ENCODE assay signal across 8 cellular contexts in the genomic region with DNA sequence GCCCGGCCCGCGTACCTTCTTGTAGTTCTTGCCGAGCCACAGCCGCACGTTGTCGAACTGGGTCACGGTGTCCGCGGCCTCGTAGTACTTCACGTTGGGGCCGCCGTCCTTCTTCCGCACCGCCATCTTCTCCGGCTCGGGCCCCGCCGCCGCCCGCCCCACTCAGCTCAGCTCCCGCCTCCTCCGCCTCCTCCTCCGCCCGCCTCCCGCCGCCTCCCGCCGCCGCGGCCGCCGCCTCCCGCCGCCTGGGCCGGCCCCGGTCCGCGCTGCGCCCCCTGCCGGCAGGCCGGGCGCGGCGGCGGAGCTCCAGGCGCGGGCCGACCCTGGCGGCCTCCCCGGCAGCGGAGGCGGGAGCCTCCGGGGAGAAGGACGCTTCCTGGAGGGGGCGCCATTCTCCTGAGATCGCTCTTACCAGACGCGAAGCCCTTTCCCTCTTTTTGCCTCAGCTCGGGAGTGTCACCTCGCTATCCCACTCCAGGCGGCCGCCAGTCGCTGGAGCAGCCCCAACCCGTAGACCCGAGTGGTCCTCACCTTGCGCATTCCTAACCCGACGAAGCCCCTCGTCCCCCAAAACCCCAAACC. TPM values are rescaled to one million over a fixed set of nuclear protein-coding genes. Genes with fewer than 3 reads are reported as not detected.
A peak's percentile ranks its signal among the peaks of the same experiment; 100 is the strongest.
DNase-seq lines count a peak whose midpoint lies in the region; ATAC-seq and TF ChIP-seq lines count a peak whose summit lies in the region.

Gene SMARCC2, minus strand, starts transcription at position 148 of the 582 bp plus-strand sequence. Its CDS starts 22 bp downstream, at position 126.

- peak within 1 kb of the TSS; percentile 37 for H3K27ac ChIP-seq in foreskin keratinocyte
- H3K27ac ChIP-seq in neural progenitor cell = peak within 1 kb of the TSS; percentile 88
- H3K27ac ChIP-seq in stomach smooth muscle (ENCODE audit: low read length) = peak within 1 kb of the TSS; percentile 89

- H3K4me3 Mint-ChIP-seq in neural progenitor cell = peak within 1 kb of the TSS; percentile 95

- H3K27me3 ChIP-seq in foreskin keratinocyte (no peaks in the 10 kb centered on the region), neural progenitor cell (no peaks in the 10 kb centered on the region), stomach smooth muscle (ENCODE audit: control insufficient read depth in 1 of 2, insufficient read depth in 2 of 2, low read length in 2 of 2) (no peaks in the 10 kb centered on the region)

- H3K4me3 ChIP-seq in neural progenitor cell = peak within 1 kb of the TSS; percentile 96
- H3K4me3 ChIP-seq in stomach smooth muscle (ENCODE audit: low read length in 2 of 2) = peak within 1 kb of the TSS; percentile 90 to 91

- DNase-seq in DMS79 treated with DMSO at 0.1 percent for 48 hours (lab: John Stamatoyannopoulos, UW) = peak; percentile 55
- DNase-seq in LoVo (ENCODE audit: low spot score) = peak; percentile 97
- DNase-seq in SHP77 treated with DMSO at 0.1 percent for 48 hours (lab: John Stamatoyannopoulos, UW) = peak; percentile 73
- peak; percentile 79 for DNase-seq in activated gamma-delta T cell treated with Interleukin-2 at 50 U/mL for 16 hours
- DNase-seq in foreskin keratinocyte = peak; percentile 39 to 64
- DNase-seq in neural progenitor cell (ENCODE audit: low spot score) = peak; percentile 97

- peak within 1 kb of the TSS; percentile 93 for H3K4me2 ChIP-seq in neural progenitor cell

- H3K9me3 ChIP-seq in neural progenitor cell (ENCODE audit: low read depth) (no peaks in the 10 kb centered on the region), stomach smooth muscle (ENCODE audit: control insufficient read depth in 2 of 2, low read length in 2 of 2) (no peaks in the 10 kb centered on the region)

- peak within 1 kb of the TSS; percentile 92 for H2AFZ ChIP-seq in neural progenitor cell (replicated peaks)

- H3K27ac Mint-ChIP-seq in neural progenitor cell = peak within 1 kb of the TSS; percentile 98

- peaks cover 9% of the 10 kb centered on the region for H3K9me3 Mint-ChIP-seq in neural progenitor cell

- H3K36me3 Mint-ChIP-seq in neural progenitor cell = peaks cover 14% of the 10 kb centered on the region

- H3K36me3 ChIP-seq in neural progenitor cell (peaks cover 15% of the 10 kb centered on the region), stomach smooth muscle (ENCODE audit: control insufficient read depth in 2 of 2, insufficient read depth in 2 of 2, low read length in 2 of 2) (peaks cover 11 to 15% of the 10 kb centered on the region in 2 donors)

- H3K4me1 ChIP-seq in foreskin keratinocyte = peaks cover 12% of the 10 kb centered on the region
- peaks cover 10% of the 10 kb centered on the region for H3K4me1 ChIP-seq in neural progenitor cell
- peaks cover 28% of the 10 kb centered on the region for H3K4me1 ChIP-seq in stomach smooth muscle (ENCODE audit: control insufficient read depth, insufficient read depth, low read length)

- H4K20me1 ChIP-seq in neural progenitor cell (ENCODE audit: low read depth) = peaks cover 20% of the 10 kb centered on the region

- H3K9ac ChIP-seq in neural progenitor cell = peak within 1 kb of the TSS; percentile 88
- H3K9ac ChIP-seq in stomach smooth muscle (ENCODE audit: low read length in 2 of 2) = peak within 1 kb of the TSS; percentile 86 to 91

- ATAC-seq in GM21825 (IDR thresholded peaks at IDR 0.05; ENCODE audit: unreplicated experiment) (peak; percentile 66), foreskin keratinocyte (peak; percentile 82)

- H3F3A ChIP-seq in neural progenitor cell (ENCODE audit: low read depth) = peaks cover 45% of the 10 kb centered on the region

- TF ChIP-seq CTCF in foreskin keratinocyte (conservative IDR thresholded peaks at IDR 0.05) = peak; percentile 96
- TF ChIP-seq CTCF in neural progenitor cell (IDR thresholded peaks at IDR 0.05) = peak; percentile 66

- H3K4me1 Mint-ChIP-seq in neural progenitor cell = peaks cover 26% of the 10 kb centered on the region

- peaks cover 45% of the 10 kb centered on the region for H3K79me2 ChIP-seq in neural progenitor cell (ENCODE audit: low read depth)

- H3K27me3 Mint-ChIP-seq in neural progenitor cell (ENCODE audit: insufficient read depth, low read depth) = peaks cover 20% of the 10 kb centered on the region

RNA-seq across cellular contexts. Expression of gene SMARCC2, which starts in this region (rescaled TPM):
- total RNA-seq in foreskin keratinocyte (46.0 and 46.1 TPM in 2 replicates), neural progenitor cell (ENCODE audit: low replicate concordance) (92.3 and 103 TPM in 2 replicates)
- polyA plus RNA-seq in foreskin keratinocyte = 13.3 and 14.7 TPM in 2 replicates

Comparison
In these comparisons a context has a peak if more than half of its experiments do, and no peak if none do; other contexts are left out.
1. Peak in every context shown above with its lines: DNase-seq, ATAC-seq, H3K4me3 ChIP-seq and H3K27ac ChIP-seq.
2. H3K27ac ChIP-seq: peak in every context shown above with its lines; median percentile 89 in stomach smooth muscle; 88 in neural progenitor cell; 37 in foreskin keratinocyte.